8 cellular contexts compared by ENCODE assay signal in genomic region chr19:48751835-48752510, GRCh38. TPM values are rescaled to one million over a fixed set of nuclear protein-coding genes. Genes with fewer than 3 reads are reported as not detected.
DNase-seq lines count a peak whose midpoint lies in the region; ATAC-seq and TF ChIP-seq lines count a peak whose summit lies in the region.

No MANE protein-coding gene starts in this region.

- H3K27ac Mint-ChIP-seq in activated CD4-positive, alpha-beta memory T cell treated with anti-CD3 and anti-CD28 coated beads for 36 hours: no peak overlapping the region
- no peak overlapping the region for H3K27ac Mint-ChIP-seq in stimulated activated naive B cell treated with anti-CD40 and anti-IgM and Interleukin-4, amounts not matched to agents 10 μg/mL and 1 μg/mL and 100 μg/mL, for 72 hours

- no peaks in the 10 kb centered on the region for H3K9me2 ChIP-seq in hepatocyte (replicated peaks; ENCODE audit: insufficient read depth)

- intact Hi-C loops in activated CD4-positive, alpha-beta memory T cell treated with anti-CD3 and anti-CD28 coated beads for 36 hours (cut with micrococcal nuclease): no loop called here

- H3K36me3 ChIP-seq in hepatocyte (replicated peaks; ENCODE audit: insufficient read depth, low read depth): no peaks in the 10 kb centered on the region

- peak overlapping the region; percentile 49 for H2AFZ ChIP-seq in hepatocyte

- no peaks in the 10 kb centered on the region for H3K36me3 Mint-ChIP-seq in activated CD4-positive, alpha-beta memory T cell treated with anti-CD3 and anti-CD28 coated beads for 36 hours
- no peaks in the 10 kb centered on the region for H3K36me3 Mint-ChIP-seq in stimulated activated naive B cell treated with anti-CD40 and anti-IgM and Interleukin-4, amounts not matched to agents 10 μg/mL and 1 μg/mL and 100 μg/mL, for 72 hours

- no peaks in the 10 kb centered on the region for H3K79me2 ChIP-seq in hepatocyte

- H3K4me3 ChIP-seq in hepatocyte: peak overlapping the region; percentile 28

- H3K27ac ChIP-seq in hepatocyte: peak overlapping the region; percentile 39

- no peaks in the 10 kb centered on the region for H3K9me3 ChIP-seq in hepatocyte (ENCODE audit: low read depth)

- H3K4me2 ChIP-seq in hepatocyte: peak overlapping the region; percentile 87

- peaks cover 7% of the 10 kb centered on the region for H3K4me1 ChIP-seq in hepatocyte (ENCODE audit: insufficient read depth)

- H3K27me3 Mint-ChIP-seq in activated CD4-positive, alpha-beta memory T cell treated with anti-CD3 and anti-CD28 coated beads for 36 hours: peaks cover 29% of the 10 kb centered on the region
- H3K27me3 Mint-ChIP-seq in stimulated activated naive B cell treated with anti-CD40 and anti-IgM and Interleukin-4, amounts not matched to agents 10 μg/mL and 1 μg/mL and 100 μg/mL, for 72 hours: peaks cover 42 to 78% of the 10 kb centered on the region in 2 donors

- peak overlapping the region; percentile 72 for H3K4me3 Mint-ChIP-seq in activated CD4-positive, alpha-beta memory T cell treated with anti-CD3 and anti-CD28 coated beads for 36 hours
- H3K4me3 Mint-ChIP-seq in stimulated activated naive B cell treated with anti-CD40 and anti-IgM and Interleukin-4, amounts not matched to agents 10 μg/mL and 1 μg/mL and 100 μg/mL, for 72 hours: peak overlapping the region; percentile 37 to 68

- WGBS in hepatocyte (ENCODE audit: low lambda C conversion rate, missing lambda C conversion rate): 25% methylated on average over 21 of the region's 21 CpGs

- no peaks in the 10 kb centered on the region for H4K20me1 ChIP-seq in hepatocyte (ENCODE audit: insufficient read depth, poor library complexity, severe bottlenecking)

- H3K9me3 Mint-ChIP-seq in activated CD4-positive, alpha-beta memory T cell treated with anti-CD3 and anti-CD28 coated beads for 36 hours: no peaks in the 10 kb centered on the region
- H3K9me3 Mint-ChIP-seq in stimulated activated naive B cell treated with anti-CD40 and anti-IgM and Interleukin-4, amounts not matched to agents 10 μg/mL and 1 μg/mL and 100 μg/mL, for 72 hours: no peaks in the 10 kb centered on the region

- peaks cover 11% of the 10 kb centered on the region for H3K27me3 ChIP-seq in hepatocyte

- DNase-seq in NCI-H2227 (lab: John Stamatoyannopoulos, UW; ENCODE audit: unreplicated experiment) (peak; percentile 36), NCI-H2227 treated with DMSO at 0.1 percent for 48 hours (lab: John Stamatoyannopoulos, UW) (no peak), hepatocyte (ENCODE audit: low spot score) (no peak), left lobe of liver (ENCODE audit: low spot score) (no peak)
- DNase-seq in activated CD4-positive, alpha-beta memory T cell treated with anti-CD3 and anti-CD28 coated beads for 36 hours: no peak
- DNase-seq in stimulated activated naive B cell treated with anti-CD40 and anti-IgM and Interleukin-4, amounts not matched to agents 10 μg/mL and 1 μg/mL and 100 μg/mL, for 72 hours: no peak

- ATAC-seq in stimulated activated naive B cell treated with anti-CD40 and anti-IgM and Interleukin-4, amounts not matched to agents 10 μg/mL and 1 μg/mL and 100 μg/mL, for 72 hours (replicated peaks): peak in 1 of 2 donors; percentile 12
- ATAC-seq in left lobe of liver (no peak), HG03342 (IDR thresholded peaks at IDR 0.05; ENCODE audit: unreplicated experiment) (no peak)
- no peak for ATAC-seq in activated CD4-positive, CD25-positive, alpha-beta regulatory T cell treated with anti-CD3 and anti-CD28 coated beads, Interleukin-2, amount 50 U/mL, for 24 hours

- POLR2A ChIA-PET in activated CD4-positive, alpha-beta memory T cell treated with anti-CD3 and anti-CD28 coated beads for 36 hours (lab: Charles Lee): no interaction called here

- CTCF ChIA-PET in activated CD4-positive, alpha-beta memory T cell treated with anti-CD3 and anti-CD28 coated beads for 36 hours (lab: Charles Lee): interaction anchor here (0.6 kb wide), 1 partner anchor 546 kb away, joined by 5 read pairs; no protein-coding TSS in a partner anchor

- no peak for TF ChIP-seq CTCF in hepatocyte (IDR thresholded peaks at IDR 0.05; ENCODE audit: poor library complexity)

- peaks cover 18% of the 10 kb centered on the region for H3K4me1 Mint-ChIP-seq in activated CD4-positive, alpha-beta memory T cell treated with anti-CD3 and anti-CD28 coated beads for 36 hours (ENCODE audit: low read depth)
- H3K4me1 Mint-ChIP-seq in stimulated activated naive B cell treated with anti-CD40 and anti-IgM and Interleukin-4, amounts not matched to agents 10 μg/mL and 1 μg/mL and 100 μg/mL, for 72 hours: peaks cover 16 to 21% of the 10 kb centered on the region in 2 donors

RNA-seq across cellular contexts. Expression of gene FUT1, which starts 0.5 kb away (rescaled TPM):
- total RNA-seq in activated CD4-positive, alpha-beta memory T cell treated with anti-CD3 and anti-CD28 coated beads for 36 hours: under 1 TPM; 0.36 to 0.40 TPM
- total RNA-seq in hepatocyte: 2.4 TPM in 2 replicates
- polyA plus RNA-seq in hepatocyte: 4.3 and 5.2 TPM in 2 replicates
- total RNA-seq in left lobe of liver: 0.43 TPM

RNA-seq across cellular contexts. Expression of gene FGF21, which starts 3.4 kb away (rescaled TPM):
- not detected for total RNA-seq in activated CD4-positive, alpha-beta memory T cell treated with anti-CD3 and anti-CD28 coated beads for 36 hours
- total RNA-seq in hepatocyte: not detected in 2 replicates
- not detected in 2 replicates for polyA plus RNA-seq in hepatocyte
- 0.75 TPM for total RNA-seq in left lobe of liver

RNA-seq across cellular contexts. Expression of gene IZUMO1, which starts 5.3 kb away (rescaled TPM):
- not detected for total RNA-seq in activated CD4-positive, alpha-beta memory T cell treated with anti-CD3 and anti-CD28 coated beads for 36 hours
- total RNA-seq in hepatocyte: 0.40 and 0.57 TPM in 2 replicates
- polyA plus RNA-seq in hepatocyte: 0.52 and 1.3 TPM in 2 replicates
- total RNA-seq in left lobe of liver: not detected

RNA-seq across cellular contexts. Expression of gene RASIP1, which starts 11.6 kb away (rescaled TPM):
- under 1 TPM; 0.19 TPM for total RNA-seq in activated CD4-positive, alpha-beta memory T cell treated with anti-CD3 and anti-CD28 coated beads for 36 hours
- total RNA-seq in hepatocyte (1.1 and 4.2 TPM in 2 replicates), left lobe of liver (3.1 TPM)
- polyA plus RNA-seq in hepatocyte: 1.9 and 3.6 TPM in 2 replicates

RNA-seq across cellular contexts. Expression of gene MAMSTR, which starts 32.4 kb away (rescaled TPM):
- total RNA-seq in activated CD4-positive, alpha-beta memory T cell treated with anti-CD3 and anti-CD28 coated beads for 36 hours: under 1 TPM; 0.76 to 0.85 TPM
- total RNA-seq in hepatocyte (2.2 and 2.3 TPM in 2 replicates), left lobe of liver (0.23 TPM)
- 5.2 and 7.5 TPM in 2 replicates for polyA plus RNA-seq in hepatocyte
